19 cellular contexts compared by ENCODE assay signal in genomic region chr5:38808666-38809343, GRCh38. TPM values are rescaled to one million over a fixed set of nuclear protein-coding genes. Genes with fewer than 3 reads are reported as not detected.
DNase-seq lines count a peak whose midpoint lies in the region; ATAC-seq and TF ChIP-seq lines count a peak whose summit lies in the region.
"Had no signal": no experiment of that assay in that cellular context is flagged by ENCODE, and none has a peak within 500 bp of the region (broad histone marks: within the 10 kb centered on the region; RNA-seq: fewer than 3 reads in every experiment).

No MANE protein-coding gene starts in this region.

- H3K4me3 Mint-ChIP-seq in MCF 10A (ENCODE audit: unreplicated experiment) = no peak overlapping the region
- H3K4me3 Mint-ChIP-seq: activated naive CD8-positive, alpha-beta T cell treated with anti-CD3 and anti-CD28 coated beads, Interleukin-2, amount 50 U/mL, for 24 hours; activated T-helper 1 cell treated with anti-CD3 and anti-CD28 coated beads, Interleukin-12 subunit alpha, Interleukin-12 subunit beta, Interleukin-2, Interleukin-4 antibody, amounts not matched to agents 30 ng/mL and 10 ng/mL and 1 ng/mL, durations not matched to agents 14 hours and 24 hours and 36 hours; stimulated activated naive B cell treated with anti-CD40 and anti-IgM and Interleukin-4, amounts not matched to agents 10 μg/mL and 1 μg/mL and 100 μg/mL, for 72 hours had no signal

- no peaks in the 10 kb centered on the region for H3K9me3 Mint-ChIP-seq in MCF 10A (ENCODE audit: unreplicated experiment)
- H3K9me3 Mint-ChIP-seq: activated naive CD8-positive, alpha-beta T cell treated with anti-CD3 and anti-CD28 coated beads, Interleukin-2, amount 50 U/mL, for 24 hours; activated T-helper 1 cell treated with anti-CD3 and anti-CD28 coated beads, Interleukin-12 subunit alpha, Interleukin-12 subunit beta, Interleukin-2, Interleukin-4 antibody, amounts not matched to agents 30 ng/mL and 10 ng/mL and 1 ng/mL, durations not matched to agents 14 hours and 24 hours and 36 hours had no signal

- no CpG with 5 or more reads among the region's 23 CpGs for WGBS in trophoblast cell (ENCODE audit: extremely low coverage, insufficient coverage, insufficient read length)

- CTCF ChIA-PET in MCF 10A (lab: Yijun Ruan, JAX) = interaction anchor here (0.6 to 19.0 kb wide), 44 partner anchors 10 to 1491 kb away, joined by 3 to 250 read pairs (median 5); no protein-coding TSS in a partner anchor

- H4K12ac ChIP-seq in trophoblast cell (ENCODE audit: low read depth, low read length) = peak overlapping the region; percentile 2

- no peak overlapping the region for H3K9ac ChIP-seq in trophoblast cell (ENCODE audit: low read length)

- H3K9me3 ChIP-seq in left ventricle myocardium inferior (replicated peaks) = no peaks in the 10 kb centered on the region
- no peaks in the 10 kb centered on the region for H3K9me3 ChIP-seq in trophoblast cell (ENCODE audit: insufficient read depth, low read depth, low read length)
- H3K9me3 ChIP-seq: tibial nerve had no signal

- no peak overlapping the region for H3K4me2 ChIP-seq in trophoblast cell (ENCODE audit: low read length)

- peak; percentile 27 for ATAC-seq in Right ventricle myocardium inferior
- ATAC-seq: stimulated activated naive B cell treated with anti-CD40 and anti-IgM and Interleukin-4, amounts not matched to agents 10 μg/mL and 1 μg/mL and 100 μg/mL, for 72 hours had no signal

- BruUV-seq in MCF 10A (replicated peaks; lab: Mats Ljungman, UMichigan) = no TSS peak

- DNase-seq in Right ventricle myocardium inferior (ENCODE audit: missing footprints) = no peak
- DNase-seq in cardiac septum (ENCODE audit: low spot score) = no peak
- no peak for DNase-seq in left ventricle myocardium inferior
- peak; percentile 28 to 57 for DNase-seq in trophoblast cell
- DNase-seq in NCI-H2171 (lab: John Stamatoyannopoulos, UW) = no peak
- no peak for DNase-seq in DMS53 treated with DMSO at 0.1 percent for 48 hours (lab: John Stamatoyannopoulos, UW; ENCODE audit: unreplicated experiment)
- no peak for DNase-seq in stimulated activated CD4-positive, alpha-beta T cell treated with anti-CD3 and anti-CD28 coated beads, Interleukin-4, amount 100 ng/mL, for 24 hours
- no peak for DNase-seq in MCF 10A (ENCODE audit: unreplicated experiment)
- DNase-seq: activated CD4-positive, alpha-beta T cell treated with anti-CD3 and anti-CD28 coated beads for 4 hours; activated naive CD8-positive, alpha-beta T cell treated with anti-CD3 and anti-CD28 coated beads, Interleukin-2, amount 50 U/mL, for 24 hours; foreskin melanocyte; MM.1S; NCI-H1694; NK-92 treated with Interleukin-12 subunit alpha and Interleukin-12 subunit beta, amount 100 ng/mL, for 24 hours; stimulated activated naive B cell treated with anti-CD40 and anti-IgM and Interleukin-4, amounts not matched to agents 10 μg/mL and 1 μg/mL and 100 μg/mL, for 72 hours had no signal

- no peaks in the 10 kb centered on the region for H3K27me3 Mint-ChIP-seq in MCF 10A (ENCODE audit: insufficient read depth, unreplicated experiment)

- H3K36me3 ChIP-seq in left ventricle myocardium inferior (no peaks in the 10 kb centered on the region), trophoblast cell (ENCODE audit: control insufficient read depth in 1 of 2, insufficient read depth in 2 of 2, low read length in 2 of 2) (no peaks in the 10 kb centered on the region)
- H3K36me3 ChIP-seq: tibial nerve had no signal

- no peak overlapping the region for H2AK5ac ChIP-seq in trophoblast cell (ENCODE audit: low read length)

- H2AFZ ChIP-seq in trophoblast cell (ENCODE audit: insufficient read depth, low read length, poor library complexity) = no peak overlapping the region

- H3K27ac ChIP-seq in left ventricle myocardium inferior (replicated peaks) = peak overlapping the region; percentile 68
- no peak overlapping the region for H3K27ac ChIP-seq in trophoblast cell (ENCODE audit: low read depth, low read length)
- H3K27ac ChIP-seq: C4-2B, epithelial cell of prostate had no signal

- POLR2A ChIA-PET in MCF 10A (lab: Yijun Ruan, JAX) = interaction anchor here (1.2 to 3.3 kb wide), 3 partner anchors 26 to 368 kb away, joined by 3 to 13 read pairs (median 4); no protein-coding TSS in a partner anchor

- H3K4me1 Mint-ChIP-seq in MCF 10A (ENCODE audit: insufficient read depth, unreplicated experiment) = peaks cover 31% of the 10 kb centered on the region
- H3K4me1 Mint-ChIP-seq: stimulated activated naive B cell treated with anti-CD40 and anti-IgM and Interleukin-4, amounts not matched to agents 10 μg/mL and 1 μg/mL and 100 μg/mL, for 72 hours had no signal

- no peak overlapping the region for H2BK5ac ChIP-seq in trophoblast cell (ENCODE audit: low read depth, low read length, poor library complexity)

- H3K79me2 ChIP-seq in trophoblast cell (ENCODE audit: control insufficient read depth, insufficient read depth, low read length, poor library complexity) = no peaks in the 10 kb centered on the region

- no peak overlapping the region for H3K4ac ChIP-seq in trophoblast cell (ENCODE audit: low read depth, low read length)

- no peak overlapping the region for H3K27ac Mint-ChIP-seq in MCF 10A (ENCODE audit: low read depth, unreplicated experiment)
- H3K27ac Mint-ChIP-seq: activated naive CD8-positive, alpha-beta T cell treated with anti-CD3 and anti-CD28 coated beads, Interleukin-2, amount 50 U/mL, for 24 hours; activated T-helper 1 cell treated with anti-CD3 and anti-CD28 coated beads, Interleukin-12 subunit alpha, Interleukin-12 subunit beta, Interleukin-2, Interleukin-4 antibody, amounts not matched to agents 30 ng/mL and 10 ng/mL and 1 ng/mL, durations not matched to agents 14 hours and 24 hours and 36 hours; stimulated activated naive B cell treated with anti-CD40 and anti-IgM and Interleukin-4, amounts not matched to agents 10 μg/mL and 1 μg/mL and 100 μg/mL, for 72 hours had no signal

- TF ChIP-seq CTCF in left ventricle myocardium inferior (IDR thresholded peaks at IDR 0.05; ENCODE audit: borderline replicate concordance) (no peak), MCF 10A (IDR thresholded peaks at IDR 0.05; ENCODE audit: unreplicated experiment) (no peak)

- no peak overlapping the region for H4K8ac ChIP-seq in trophoblast cell (ENCODE audit: low read depth, low read length)

- no peak overlapping the region for H3K18ac ChIP-seq in trophoblast cell (ENCODE audit: low read length)

- peak overlapping the region; percentile 19 for H2BK12ac ChIP-seq in trophoblast cell (ENCODE audit: low read length)

- H3K79me1 ChIP-seq in trophoblast cell (ENCODE audit: low read length) = peaks cover 2% of the 10 kb centered on the region

- no peaks in the 10 kb centered on the region for H3K36me3 Mint-ChIP-seq in MCF 10A (ENCODE audit: insufficient read depth, unreplicated experiment)
- H3K36me3 Mint-ChIP-seq: stimulated activated naive B cell treated with anti-CD40 and anti-IgM and Interleukin-4, amounts not matched to agents 10 μg/mL and 1 μg/mL and 100 μg/mL, for 72 hours had no signal

- H3K4me1 ChIP-seq in left ventricle myocardium inferior (peaks cover 50% of the 10 kb centered on the region), trophoblast cell (ENCODE audit: control insufficient read depth in 1 of 2, insufficient read depth in 2 of 2, low read length in 2 of 2) (peaks cover 0 to 3% of the 10 kb centered on the region in 2 experiments)

- H3K27me3 ChIP-seq in left ventricle myocardium inferior (ENCODE audit: low read depth) (no peaks in the 10 kb centered on the region), trophoblast cell (ENCODE audit: insufficient read depth, low read length) (no peaks in the 10 kb centered on the region)
- H3K27me3 ChIP-seq: tibial nerve had no signal

- no peak overlapping the region for H4K91ac ChIP-seq in trophoblast cell (ENCODE audit: low read depth, low read length)

- H2BK120ac ChIP-seq in trophoblast cell (ENCODE audit: insufficient read depth, low read length, poor library complexity) = no peak overlapping the region

- H3K23ac ChIP-seq in trophoblast cell (ENCODE audit: low read length) = no peak overlapping the region

- H3K14ac ChIP-seq in trophoblast cell (ENCODE audit: low read length) = no peak overlapping the region

- H3K4me3 ChIP-seq in left ventricle myocardium inferior (no peak overlapping the region), trophoblast cell (ENCODE audit: low read depth, low read length) (no peak overlapping the region)
- H3K4me3 ChIP-seq: tibial nerve had no signal

- intact Hi-C loops in Right ventricle myocardium inferior (cut with DNase I) (loop anchor here (1.0 to 5.0 kb wide), 4 partner anchors 142 to 389 kb away; partner anchors contain the start of gene LIFR), cardiac septum (cut with DNase I) (loop anchor here (2.0 to 5.0 kb wide), 5 partner anchors 137 to 427 kb away; partner anchors contain the start of gene LIFR), left ventricle myocardium inferior (cut with micrococcal nuclease) (loop anchor here (5.0 to 10.0 kb wide), 2 partner anchors 144 to 367 kb away; no protein-coding TSS in a partner anchor), MCF 10A (cut with micrococcal nuclease) (loop anchor here (1.0 to 5.0 kb wide), 4 partner anchors 113 to 389 kb away; partner anchors contain the start of gene LIFR)

RNA-seq across cellular contexts. Expression of gene OSMR, which starts 37.0 kb away (rescaled TPM):
- total RNA-seq in Right ventricle myocardium inferior (14.1 TPM), cardiac septum (19.9 TPM), left ventricle myocardium inferior (11.7 TPM), MCF 10A (2022) (86.1 and 89.1 TPM in 2 replicates)
- polyA plus RNA-seq in trophoblast cell (2013) = 40.4 and 46.3 TPM in 2 replicates
- total RNA-seq: activated T-helper 1 cell treated with anti-CD3 and anti-CD28 coated beads, Interleukin-12 subunit alpha, Interleukin-12 subunit beta, Interleukin-2, Interleukin-4 antibody, amounts not matched to agents 30 ng/mL and 10 ng/mL and 1 ng/mL, durations not matched to agents 14 hours and 24 hours and 36 hours had no signal

Comparison
In these comparisons a context has a peak if more than half of its experiments do, and no peak if none do; other contexts are left out.
1. DNase-seq: peak in trophoblast cell (2 of 2); none in Right ventricle myocardium inferior (single experiment), cardiac septum (single experiment), left ventricle myocardium inferior (single experiment), NCI-H2171 (single experiment), DMS53 treated with DMSO at 0.1 percent for 48 hours (single experiment), stimulated activated CD4-positive, alpha-beta T cell treated with anti-CD3 and anti-CD28 coated beads, Interleukin-4, amount 100 ng/mL, for 24 hours (single experiment) and MCF 10A (single experiment).